ENCODE assay signal across 8 cellular contexts in the genomic region with DNA sequence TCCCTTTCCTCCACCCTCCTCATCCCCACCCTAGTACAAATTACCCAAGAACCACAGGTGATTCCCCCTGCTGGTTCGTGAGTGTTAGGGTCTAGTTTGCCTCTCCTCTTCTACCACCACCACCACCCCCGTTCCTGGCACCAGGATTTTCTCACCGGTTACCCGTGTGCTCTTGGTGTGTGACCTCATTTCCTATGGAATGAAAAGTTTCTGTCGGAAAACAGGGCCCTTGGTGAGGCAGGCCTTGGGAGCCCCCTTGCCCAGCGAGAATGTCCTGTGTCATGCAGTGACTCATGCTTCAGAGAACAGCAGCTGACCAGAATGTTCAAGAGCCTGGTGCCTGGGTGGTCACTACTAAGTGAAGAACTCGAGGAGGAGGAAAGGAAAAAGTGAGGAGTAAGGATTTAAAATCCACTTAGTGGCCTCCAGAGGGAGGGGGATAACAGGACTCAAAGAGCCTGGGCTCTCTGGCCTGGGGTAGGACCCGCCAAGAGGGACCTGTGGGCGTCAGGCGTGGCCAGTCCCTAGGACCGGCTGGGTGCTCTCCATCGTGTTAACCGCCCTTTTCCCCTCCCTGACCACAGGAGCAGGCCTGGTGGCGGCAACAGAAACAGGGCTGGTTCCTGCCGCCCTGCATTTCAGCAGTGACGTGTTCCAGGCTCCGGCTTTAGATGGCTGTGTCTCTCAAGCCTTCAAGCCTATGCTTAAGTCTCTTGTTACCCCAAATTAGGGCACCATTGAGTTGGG. TPM values are rescaled to one million over a fixed set of nuclear protein-coding genes. Genes with fewer than 3 reads are reported as not detected.
DNase-seq lines count a peak whose midpoint lies in the region; ATAC-seq and TF ChIP-seq lines count a peak whose summit lies in the region.

No MANE protein-coding gene starts in this region.

- TF ChIP-seq EP300 in suprapubic skin (IDR thresholded peaks at IDR 0.05) = no peak

- TF ChIP-seq POLR2A in suprapubic skin (IDR thresholded peaks at IDR 0.05) = no peak

- H3K27me3 ChIP-seq in colonic mucosa = no peaks in the 10 kb centered on the region
- peaks cover 0 to 36% of the 10 kb centered on the region in 2 donors for H3K27me3 ChIP-seq in left lung
- no peaks in the 10 kb centered on the region for H3K27me3 ChIP-seq in suprapubic skin

- 58% methylated on average over 14 of the region's 17 CpGs for WGBS in suprapubic skin

- intact Hi-C loops in colonic mucosa (cut with DNase I) (no loop called here), left lung (cut with DNase I) (no loop called here)

- H3K36me3 ChIP-seq in colonic mucosa = no peaks in the 10 kb centered on the region
- H3K36me3 ChIP-seq in left lung = no peaks in the 10 kb centered on the region
- no peaks in the 10 kb centered on the region for H3K36me3 ChIP-seq in suprapubic skin

- peak overlapping the region; percentile 37 to 83 for H3K9ac ChIP-seq in colonic mucosa (ENCODE audit: low read depth in 2 of 2, low read length in 2 of 2)

- no peaks in the 10 kb centered on the region for H3K9me3 ChIP-seq in colonic mucosa
- no peaks in the 10 kb centered on the region for H3K9me3 ChIP-seq in left lung
- H3K9me3 ChIP-seq in suprapubic skin = no peaks in the 10 kb centered on the region

- ATAC-seq in left lung = peak; percentile 72
- no peak for ATAC-seq in HG02610 (IDR thresholded peaks at IDR 0.05; ENCODE audit: unreplicated experiment)
- no peak for ATAC-seq in HG03378 (IDR thresholded peaks at IDR 0.05; ENCODE audit: unreplicated experiment)
- no peak for ATAC-seq in HG02870 (IDR thresholded peaks at IDR 0.05; ENCODE audit: unreplicated experiment)

- H3K4me1 ChIP-seq in colonic mucosa = peaks cover 5% of the 10 kb centered on the region
- peaks cover 15 to 36% of the 10 kb centered on the region in 2 donors for H3K4me1 ChIP-seq in left lung
- H3K4me1 ChIP-seq in suprapubic skin = peaks cover 22% of the 10 kb centered on the region

- H3K27ac ChIP-seq in colonic mucosa (peak overlapping the region; percentile 35), left lung (peak overlapping the region; percentile 81 to 95), suprapubic skin (peak overlapping the region; percentile 88)

- DNase-seq in AG08395 (ENCODE audit: low spot score) (peak; percentile 85), M059J (ENCODE audit: low read depth) (peak; percentile 99), colonic mucosa (peak; percentile 58), left lung (peak; percentile 80 to 81), suprapubic skin (ENCODE audit: low spot score in 2 of 2) (peak in 1 of 2 donors; percentile 78)

- TF ChIP-seq CTCF in colonic mucosa (IDR thresholded peaks at IDR 0.05) (no peak), left lung (IDR thresholded peaks at IDR 0.05) (no peak), suprapubic skin (IDR thresholded peaks at IDR 0.05) (no peak)

- no peak overlapping the region for H3K4me3 ChIP-seq in colonic mucosa
- peak overlapping the region; percentile 28 to 34 for H3K4me3 ChIP-seq in left lung
- peak overlapping the region; percentile 39 for H3K4me3 ChIP-seq in suprapubic skin

RNA-seq across cellular contexts. Expression of a gene that starts 30.2 kb away (rescaled TPM):
- not detected in 2 replicates for total RNA-seq in M059J (2014; rRNA removed; shearing (Covaris generic))
- total RNA-seq in colonic mucosa = under 1 TPM in 1 of 2 donors, not detected in 1; 0.32 TPM
- under 1 TPM in 1 of 2 donors, not detected in 1; 0.29 TPM for total RNA-seq in left lung
- total RNA-seq in suprapubic skin = not detected

RNA-seq across cellular contexts. Expression of a gene that starts 41.4 kb away (rescaled TPM):
- total RNA-seq in M059J (2014; rRNA removed; shearing (Covaris generic)) = 3.7 and 6.8 TPM in 2 replicates
- total RNA-seq in colonic mucosa = 10 to 100 TPM; 20.2 to 20.7 TPM
- 10 to 100 TPM; 24.6 to 42.3 TPM for total RNA-seq in left lung
- total RNA-seq in suprapubic skin = 10 to 100 TPM; 51.6 to 71.1 (median 60.9) TPM

Comparison
In these comparisons a context has a peak if more than half of its experiments do, and no peak if none do; other contexts are left out.
1. H3K27ac ChIP-seq: peak in every context shown above with its lines; median percentile 88 in left lung; 88 in suprapubic skin; 35 in colonic mucosa.